1 cellular context compared by ENCODE assay signal in the genomic region with DNA sequence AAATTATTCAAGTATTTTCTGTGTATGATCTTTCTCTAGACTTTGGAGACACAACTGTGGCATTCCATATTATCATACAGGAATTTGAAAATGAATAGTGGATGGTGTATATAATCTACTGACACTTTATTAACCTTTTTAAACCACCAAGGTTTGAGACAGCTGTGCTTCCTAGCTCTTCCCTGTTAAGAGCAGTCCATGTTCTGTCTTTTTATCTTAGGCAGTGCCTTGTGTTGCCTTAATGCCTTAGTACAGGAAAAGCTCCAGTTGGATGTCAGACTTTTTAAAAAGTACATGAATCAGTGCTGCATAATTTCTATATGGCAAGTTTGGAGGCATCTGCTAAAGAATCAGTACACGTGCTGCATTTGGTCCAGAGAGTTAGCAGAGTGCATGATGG.
TF ChIP-seq lines count a peak whose summit lies in the region.

No MANE protein-coding gene starts in this region.

TF ChIP-seq in IMR-90, 13 proteins besides CTCF, POLR2A, EP300 and RAD21 (continued from another document):
- TF ChIP-seq ELK1 (IDR thresholded peaks at IDR 0.05; ENCODE audit: borderline replicate concordance, low read depth, low read length), result no peak
- TF ChIP-seq RCOR1 (IDR thresholded peaks at IDR 0.05; ENCODE audit: insufficient replicate concordance, low read length), result no peak
- TF ChIP-seq MAFK (IDR thresholded peaks at IDR 0.05; ENCODE audit: low read depth, low read length), result no peak
- TF ChIP-seq CHD1 (IDR thresholded peaks at IDR 0.05; ENCODE audit: low read depth, low read length), result no peak
- no peak for TF ChIP-seq CEBPB (IDR thresholded peaks at IDR 0.05; ENCODE audit: low read depth, low read length)
- no peak for TF ChIP-seq SMC3 (IDR thresholded peaks at IDR 0.05; ENCODE audit: low read depth, low read length)
- no peak for TF ChIP-seq NFE2L2 (IDR thresholded peaks at IDR 0.05; ENCODE audit: low read depth, low read length)
- no peak for TF ChIP-seq RFX5 (IDR thresholded peaks at IDR 0.05; ENCODE audit: low read depth, low read length)
